In the genomic region with DNA sequence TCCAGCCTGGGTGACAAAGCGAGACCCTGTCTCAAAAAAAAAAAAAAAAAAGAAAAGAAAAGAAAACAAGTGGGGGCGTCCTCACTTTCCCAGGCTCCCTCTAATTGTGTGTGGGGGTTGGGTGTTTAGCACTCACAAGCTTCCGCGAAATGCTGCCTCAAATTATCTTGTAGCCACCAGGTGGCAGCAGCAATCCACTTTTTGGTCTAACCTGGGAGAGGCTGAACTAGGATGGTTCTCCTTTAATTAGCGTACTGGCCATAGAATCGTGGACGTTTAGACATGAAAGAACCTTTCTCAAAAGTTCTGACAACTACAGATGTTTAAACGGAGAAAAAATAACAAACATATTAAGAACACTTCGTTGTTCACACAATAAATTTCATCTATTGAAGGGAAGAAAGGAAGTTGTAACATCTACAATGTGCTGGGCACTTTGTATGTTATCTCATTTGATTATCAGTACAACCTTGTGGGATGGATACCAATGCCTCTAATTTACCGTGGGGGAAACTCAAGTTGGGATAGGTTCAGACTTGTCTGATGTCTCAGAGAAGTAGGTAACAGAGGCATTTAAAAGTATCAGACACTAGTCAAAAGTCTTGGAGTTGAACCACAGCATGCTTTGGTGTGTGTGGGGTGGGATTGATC, we compare ENCODE assay signal across 8 cellular contexts.
DNase-seq lines count a peak whose midpoint lies in the region; ATAC-seq and TF ChIP-seq lines count a peak whose summit lies in the region.

No MANE protein-coding gene starts in this region.

- no peak overlapping the region for H3K27ac Mint-ChIP-seq in central memory CD8-positive, alpha-beta T cell (ENCODE audit: low read depth)

- CTCF ChIA-PET in BJ (lab: Yijun Ruan, JAX), result interaction anchor here (0.6 to 9.9 kb wide), 17 partner anchors 9 to 608 kb away, joined by 3 to 66 read pairs (median 4); no protein-coding TSS in a partner anchor

- H3K27me3 Mint-ChIP-seq in central memory CD8-positive, alpha-beta T cell, result peaks cover 74% of the 10 kb centered on the region

- H3K4me1 Mint-ChIP-seq in central memory CD8-positive, alpha-beta T cell, result peaks cover 5% of the 10 kb centered on the region

- no peaks in the 10 kb centered on the region for H3K9me3 Mint-ChIP-seq in central memory CD8-positive, alpha-beta T cell

- ATAC-seq in GM19043 (IDR thresholded peaks at IDR 0.05; ENCODE audit: low read depth, unreplicated experiment) (peak; percentile 94), HG03175 (IDR thresholded peaks at IDR 0.05; ENCODE audit: unreplicated experiment) (peak; percentile 93)
- peak; percentile 84 for ATAC-seq in central memory CD8-positive, alpha-beta T cell (replicated peaks; ENCODE audit: extremely low read depth, poor library complexity, severe bottlenecking)

- H3K4me3 Mint-ChIP-seq in central memory CD8-positive, alpha-beta T cell, result no peak overlapping the region

- no peak overlapping the region for H3K4me3 ChIP-seq in BJ (ENCODE audit: low read depth, low read length)

- no peaks in the 10 kb centered on the region for H3K36me3 ChIP-seq in BJ (ENCODE audit: control insufficient read depth, insufficient read depth, low read length)

- no peaks in the 10 kb centered on the region; the same call in 1 of the 2 replicates for H3K27me3 ChIP-seq in BJ (ENCODE audit: control insufficient read depth, insufficient read depth, low read length)

- POLR2A ChIA-PET in BJ (lab: Charles Lee), result interaction anchor here (0.6 kb wide), 1 partner anchor 141 kb away, joined by 3 read pairs; no protein-coding TSS in a partner anchor

- peak; percentile 71 for TF ChIP-seq CTCF in BJ (IDR thresholded peaks at IDR 0.05; ENCODE audit: insufficient read depth, low read depth, low read length)

- no peak for DNase-seq in BJ (ENCODE audit: low read depth)
- peak; percentile 89 for DNase-seq in NCI-H2227 treated with DMSO at 0.1 percent for 48 hours (lab: John Stamatoyannopoulos, UW)
- peak; percentile 44 to 81 (median 63) for DNase-seq in activated CD4-positive, CD25-positive, alpha-beta regulatory T cell (lab: John Stamatoyannopoulos, UW)
- DNase-seq in central memory CD8-positive, alpha-beta T cell (ENCODE audit: low spot score in 2 of 2), result peak; percentile 62 to 76
- peak; percentile 76 for DNase-seq in kidney glomerular epithelial cell (lab: John Stamatoyannopoulos, UW)
- DNase-seq in stimulated activated CD4-positive, alpha-beta T cell treated with anti-CD3 and anti-CD28 coated beads, Interleukin-2, amount 100 ng/mL, for 4 hours (ENCODE audit: low read depth), result peak; percentile 72

- H3K36me3 Mint-ChIP-seq in central memory CD8-positive, alpha-beta T cell (ENCODE audit: insufficient read depth), result no peaks in the 10 kb centered on the region
